9 cellular contexts compared by ENCODE assay signal in genomic region chr16:14600164-14600563, GRCh38. TPM values are rescaled to one million over a fixed set of nuclear protein-coding genes. Genes with fewer than 3 reads are reported as not detected.
DNase-seq lines count a peak whose midpoint lies in the region; ATAC-seq and TF ChIP-seq lines count a peak whose summit lies in the region.
"Had no signal": no experiment of that assay in that cellular context is flagged by ENCODE, and none has a peak within 500 bp of the region (broad histone marks: within the 10 kb centered on the region; RNA-seq: fewer than 3 reads in every experiment).

No MANE protein-coding gene starts in this region.

- ATAC-seq in heart right ventricle: no peak
- no peak for ATAC-seq in Right ventricle myocardium inferior
- no peak for ATAC-seq in upper lobe of left lung (ENCODE audit: low FRiP score in 2 of 2)
- ATAC-seq in HG03469 (IDR thresholded peaks at IDR 0.05; ENCODE audit: unreplicated experiment): no peak
- no peak for ATAC-seq in GM19463 (IDR thresholded peaks at IDR 0.05; ENCODE audit: unreplicated experiment)
- ATAC-seq in HG02970 (IDR thresholded peaks at IDR 0.05; ENCODE audit: low FRiP score, unreplicated experiment): no peak

- intact Hi-C loops in heart right ventricle (cut with DNase I): no loop called here
- intact Hi-C loops in Right ventricle myocardium inferior (cut with DNase I): no loop called here

- H3K27me3 ChIP-seq in heart right ventricle (no peaks in the 10 kb centered on the region), upper lobe of left lung (no peaks in the 10 kb centered on the region)

- no peak overlapping the region for H3K4me3 ChIP-seq in heart right ventricle
- H3K4me3 ChIP-seq in upper lobe of left lung: no peak overlapping the region

- H3K36me3 ChIP-seq in heart right ventricle (peaks cover 0 to 100% (median 53%) of the 10 kb centered on the region in 9 donors), upper lobe of left lung (peaks cover 16 to 95% (median 52%) of the 10 kb centered on the region in 4 donors)

- H3K27ac ChIP-seq in heart right ventricle (no peak overlapping the region), upper lobe of left lung (no peak overlapping the region)

- H3K9me3 ChIP-seq in heart right ventricle (no peaks in the 10 kb centered on the region), upper lobe of left lung (no peaks in the 10 kb centered on the region)

- 61 to 77% methylated on average over 2 of the region's 2 CpGs for WGBS in heart right ventricle, 2 donors
- WGBS in upper lobe of left lung, 2 donors: 51 to 66% methylated on average over 2 of the region's 2 CpGs

- TF ChIP-seq CTCF in heart right ventricle (IDR thresholded peaks at IDR 0.05): peak in 7 of 9 donors; percentile 21 to 51 (median 43)
- peak in 4 of 6 experiments; percentile 25 to 44 (median 38) for TF ChIP-seq CTCF in upper lobe of left lung (IDR thresholded peaks at IDR 0.05)

- TF ChIP-seq POLR2A in upper lobe of left lung (IDR thresholded peaks at IDR 0.05): no peak

- H3K4me1 ChIP-seq in heart right ventricle (no peaks in the 10 kb centered on the region), upper lobe of left lung (no peaks in the 10 kb centered on the region)

- DNase-seq in heart right ventricle (no peak), Right ventricle myocardium inferior (ENCODE audit: missing footprints) (no peak), RPMI8226 (peak; percentile 25), glomerular visceral epithelial cell (ENCODE audit: extremely low spot score) (peak; percentile 21), upper lobe of left lung (no peak)
- DNase-seq: stimulated activated CD4-positive, alpha-beta T cell treated with anti-CD3 and anti-CD28 coated beads, Interleukin-15, amount 100 ng/mL, for 24 hours had no signal

- TF ChIP-seq EP300 in upper lobe of left lung (IDR thresholded peaks at IDR 0.05): no peak

RNA-seq across cellular contexts. Expression of gene PARN, which starts 29.9 kb away (rescaled TPM):
- 10 to 100 TPM; 15.3 to 25.3 (median 24.1) TPM for total RNA-seq in heart right ventricle
- 10 to 100 TPM in 1 of 2 donors, 1 to 10 TPM in 1; 7.0 to 12.2 TPM for polyA plus RNA-seq in heart right ventricle
- 17.2 TPM for total RNA-seq in Right ventricle myocardium inferior
- total RNA-seq in upper lobe of left lung: 100 to 1,000 TPM in 1 of 6 donors, 10 to 100 TPM in 5; 25.6 to 133 (median 37.3) TPM

RNA-seq across cellular contexts. Expression of gene BFAR, which starts 32.6 kb away (rescaled TPM):
- total RNA-seq in heart right ventricle (10 to 100 TPM; 33.2 to 42.5 (median 36.5) TPM), Right ventricle myocardium inferior (26.0 TPM), upper lobe of left lung (100 to 1,000 TPM in 3 of 6 donors, 10 to 100 TPM in 3; 66.3 to 157 (median 104) TPM)
- polyA plus RNA-seq in heart right ventricle: 10 to 100 TPM; 21.7 to 31.5 TPM

Comparison
In these comparisons a context has a peak if more than half of its experiments do, and no peak if none do; other contexts are left out.
1. DNase-seq: peak in RPMI8226 (single experiment) and glomerular visceral epithelial cell (single experiment); none in heart right ventricle (0 of 2), Right ventricle myocardium inferior (single experiment) and upper lobe of left lung (0 of 2).